Comparison of ENCODE assay signal across 10 cellular contexts in the genomic region with DNA sequence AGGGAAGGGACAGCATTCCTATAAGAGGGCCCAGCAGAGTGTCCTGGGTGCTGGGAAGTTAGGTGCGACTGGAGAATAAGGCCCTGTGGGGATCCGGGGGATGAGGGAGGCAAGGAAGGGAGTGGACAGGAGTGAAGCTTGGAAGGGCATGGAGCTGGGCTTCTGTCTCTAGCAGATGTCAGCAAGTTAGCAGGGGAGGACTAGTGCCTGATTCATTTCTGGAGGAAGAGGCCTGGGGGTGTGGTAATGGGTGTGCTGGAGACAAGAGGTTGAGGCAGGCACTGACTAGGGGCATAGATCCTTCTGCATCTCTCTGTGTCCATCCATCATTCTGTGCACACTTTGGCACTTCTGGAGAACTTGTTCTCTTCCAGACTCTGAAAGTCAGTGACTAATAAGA.
"Had no signal": no experiment of that assay in that cellular context is flagged by ENCODE, and none has a peak within 500 bp of the region (broad histone marks: within the 10 kb centered on the region; RNA-seq: fewer than 3 reads in every experiment).

No MANE protein-coding gene starts in this region.

- H3K27ac Mint-ChIP-seq: naive B cell had no signal

- DNase-seq: activated effector memory CD4-positive, alpha-beta T cell treated with Interleukin-2 at 50 U/mL for 16 hours; activated naive CD8-positive, alpha-beta T cell treated with anti-CD3 and anti-CD28 coated beads, Interleukin-2, amount 10 ng/mL, durations not matched to agents 7 days and 5 days; esophagus squamous epithelium; foreskin fibroblast; left colon; naive B cell; psoas muscle; spleen; SW 1271; T-helper 9 cell had no signal

- H3K9me3 Mint-ChIP-seq: activated naive CD8-positive, alpha-beta T cell treated with anti-CD3 and anti-CD28 coated beads, Interleukin-2, amount 10 ng/mL, durations not matched to agents 7 days and 5 days; naive B cell had no signal

- H3K36me3 Mint-ChIP-seq: activated naive CD8-positive, alpha-beta T cell treated with anti-CD3 and anti-CD28 coated beads, Interleukin-2, amount 10 ng/mL, durations not matched to agents 7 days and 5 days; naive B cell had no signal

- H3K4me1 Mint-ChIP-seq: naive B cell had no signal
